In the genomic region with DNA sequence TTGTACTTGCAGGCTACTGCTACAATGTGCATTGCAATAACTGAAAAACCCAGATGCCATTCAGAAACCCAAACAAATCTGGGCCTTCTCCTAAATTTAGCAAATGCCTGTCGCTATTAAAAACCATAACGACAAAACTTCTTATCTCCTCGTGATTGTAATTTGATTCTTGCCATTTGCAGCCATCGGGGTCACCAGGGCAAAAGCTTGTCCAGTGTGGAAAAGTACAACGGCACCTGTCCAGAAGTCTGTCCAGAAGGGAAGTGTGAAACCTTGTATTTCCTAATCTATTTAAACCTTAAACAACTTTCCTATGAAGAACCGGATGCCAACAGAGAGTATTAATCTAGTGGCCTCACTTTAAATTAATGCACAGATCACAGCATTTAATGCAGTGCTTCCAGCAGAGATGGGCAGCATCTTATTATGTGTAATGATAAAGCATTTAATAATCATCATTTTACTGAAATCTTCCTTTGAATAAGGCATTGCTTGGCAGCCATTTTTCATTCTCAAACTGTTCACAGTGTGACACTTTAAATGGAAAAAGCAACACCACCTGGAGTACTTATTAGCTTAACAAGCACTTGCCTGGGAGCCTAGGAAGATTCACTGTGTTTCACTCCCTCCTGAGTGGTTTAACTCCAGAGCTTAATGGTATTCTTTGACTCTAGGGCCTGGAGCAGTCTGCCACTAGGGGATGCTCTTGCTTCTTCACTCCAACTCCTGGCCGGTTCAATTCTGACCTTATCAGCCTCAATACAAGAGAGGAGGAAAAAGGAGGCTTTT, we compare ENCODE assay signal across 8 cellular contexts. TPM values are rescaled to one million over a fixed set of nuclear protein-coding genes. Genes with fewer than 3 reads are reported as not detected.
A peak's percentile ranks its signal among the peaks of the same experiment; 100 is the strongest.
DNase-seq lines count a peak whose midpoint lies in the region; ATAC-seq and TF ChIP-seq lines count a peak whose summit lies in the region.

No MANE protein-coding gene starts in this region.

- H3K4me3 ChIP-seq in ACC112 (ENCODE audit: low read depth, low read length) = no peak overlapping the region
- H3K4me3 ChIP-seq in GM12865 (ENCODE audit: low read depth, low read length) = no peak overlapping the region
- H3K4me3 ChIP-seq in SJCRH30 = no peak overlapping the region

- H3K79me2 ChIP-seq in ACC112 (ENCODE audit: control insufficient read depth, insufficient read depth, low read length, unreplicated experiment) = no peaks in the 10 kb centered on the region

- ATAC-seq in memory B cell (ENCODE audit: low read depth) = peak; percentile 49

- peak overlapping the region; percentile 44 for H2AFZ ChIP-seq in ACC112 (ENCODE audit: low read length, unreplicated experiment)

- CTCF ChIA-PET in HEK293T (lab: Yijun Ruan, JAX) = interaction anchor here (0.5 to 2.2 kb wide), 9 partner anchors 9 to 939 kb away, joined by 3 to 6 read pairs (median 3); no protein-coding TSS in a partner anchor

- peaks cover 3% of the 10 kb centered on the region for H3K4me1 Mint-ChIP-seq in memory B cell
- H3K4me1 Mint-ChIP-seq in type B pancreatic cell (ENCODE audit: unreplicated experiment) = peaks cover 15% of the 10 kb centered on the region

- peak overlapping the region; percentile 18; the same call in 1 of the 2 replicates for H3K27ac ChIP-seq in ACC112 (ENCODE audit: low read depth, low read length)
- H3K27ac ChIP-seq in SJCRH30 = no peak overlapping the region

- no peaks in the 10 kb centered on the region for H3K36me3 ChIP-seq in ACC112 (ENCODE audit: insufficient read depth, low read length)
- no peaks in the 10 kb centered on the region for H3K36me3 ChIP-seq in SJCRH30

- H3K27ac Mint-ChIP-seq in memory B cell (no peak overlapping the region), type B pancreatic cell (no peak overlapping the region)

- POLR2A ChIA-PET in HEK293T (lab: Yijun Ruan, JAX) = no interaction called here

- H3K9me3 Mint-ChIP-seq in memory B cell = no peaks in the 10 kb centered on the region
- H3K9me3 Mint-ChIP-seq in type B pancreatic cell = no peaks in the 10 kb centered on the region

- H3K27me3 Mint-ChIP-seq in memory B cell (no peaks in the 10 kb centered on the region), type B pancreatic cell (no peaks in the 10 kb centered on the region)

- no peaks in the 10 kb centered on the region; the same call in 1 of the 2 replicates for H3K9me3 ChIP-seq in SJCRH30 (replicated peaks)

- TF ChIP-seq CTCF in GM12865 (IDR thresholded peaks at IDR 0.05; ENCODE audit: insufficient read depth, low read depth, low read length, missing control alignments) (peak; percentile 97), type B pancreatic cell (conservative IDR thresholded peaks at IDR 0.05) (peak; percentile 89)

- H3K4me3 Mint-ChIP-seq in memory B cell (no peak overlapping the region), type B pancreatic cell (no peak overlapping the region)

- peak; percentile 68 for DNase-seq in GM12865 (ENCODE audit: low read depth)
- peak; percentile 63 for DNase-seq in HEK293T (ENCODE audit: extremely low spot score)
- DNase-seq in M059J (ENCODE audit: low read depth) = peak; percentile 83
- peak; percentile 76 to 93 for DNase-seq in SJCRH30
- DNase-seq in ecto neural progenitor cell (ENCODE audit: low spot score) = peak; percentile 75
- no peak for DNase-seq in memory B cell (ENCODE audit: low spot score in 2 of 2)
- DNase-seq in type B pancreatic cell (ENCODE audit: extremely low spot score, unreplicated experiment) = no peak

- peaks cover 6% of the 10 kb centered on the region for H3K4me1 ChIP-seq in ACC112 (ENCODE audit: control insufficient read depth, insufficient read depth, low read length, unreplicated experiment)
- H3K4me1 ChIP-seq in SJCRH30 = peaks cover 36% of the 10 kb centered on the region

- H3K27me3 ChIP-seq in ACC112 (ENCODE audit: insufficient read depth, low read length) (no peaks in the 10 kb centered on the region), SJCRH30 (no peaks in the 10 kb centered on the region)

- H3K36me3 Mint-ChIP-seq in memory B cell (no peaks in the 10 kb centered on the region), type B pancreatic cell (no peaks in the 10 kb centered on the region)

TF ChIP-seq in HEK293T, 16 proteins besides CTCF, POLR2A, EP300 and RAD21:
- TF ChIP-seq SUZ12 (IDR thresholded peaks at IDR 0.05) (no peak), ZNF384 (IDR thresholded peaks at IDR 0.05) (no peak), ELF4 (IDR thresholded peaks at IDR 0.05) (no peak), FOXA1 (IDR thresholded peaks at IDR 0.05) (no peak), NFRKB (IDR thresholded peaks at IDR 0.05) (no peak), CTBP1 (IDR thresholded peaks at IDR 0.05; ENCODE audit: borderline replicate concordance) (no peak), BHLHE40 (IDR thresholded peaks at IDR 0.05; ENCODE audit: borderline replicate concordance) (no peak), FOXK2 (IDR thresholded peaks at IDR 0.05) (no peak), FOXM1 (IDR thresholded peaks at IDR 0.05; ENCODE audit: borderline replicate concordance) (no peak), ARNT (IDR thresholded peaks at IDR 0.05) (no peak), LEF1 (IDR thresholded peaks at IDR 0.05; ENCODE audit: borderline replicate concordance) (no peak), L3MBTL2 (conservative IDR thresholded peaks at IDR 0.05) (no peak), TARDBP (IDR thresholded peaks at IDR 0.05) (no peak), SP1 (IDR thresholded peaks at IDR 0.05) (no peak), HDGF (IDR thresholded peaks at IDR 0.05; ENCODE audit: borderline replicate concordance) (no peak)
- TF ChIP-seq, protein P1, sequence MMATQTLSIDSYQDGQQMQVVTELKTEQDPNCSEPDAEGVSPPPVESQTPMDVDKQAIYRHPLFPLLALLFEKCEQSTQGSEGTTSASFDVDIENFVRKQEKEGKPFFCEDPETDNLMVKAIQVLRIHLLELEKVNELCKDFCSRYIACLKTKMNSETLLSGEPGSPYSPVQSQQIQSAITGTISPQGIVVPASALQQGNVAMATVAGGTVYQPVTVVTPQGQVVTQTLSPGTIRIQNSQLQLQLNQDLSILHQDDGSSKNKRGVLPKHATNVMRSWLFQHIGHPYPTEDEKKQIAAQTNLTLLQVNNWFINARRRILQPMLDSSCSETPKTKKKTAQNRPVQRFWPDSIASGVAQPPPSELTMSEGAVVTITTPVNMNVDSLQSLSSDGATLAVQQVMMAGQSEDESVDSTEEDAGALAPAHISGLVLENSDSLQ (IDR thresholded peaks at IDR 0.05) = no peak

RNA-seq across cellular contexts. Expression of gene C7, which starts 4.9 kb away (rescaled TPM):
- 0.84 and 7.4 TPM in 2 replicates for total RNA-seq in M059J (2014; rRNA removed; shearing (Covaris generic))
- 12.2 and 17.2 TPM in 2 replicates for total RNA-seq in SJCRH30 (2014; rRNA removed; shearing (Covaris generic))
- total RNA-seq in type B pancreatic cell (ENCODE audit: low replicate concordance) = 2.0 and 18.9 TPM in 2 replicates

Comparison
In these comparisons a context has a peak if more than half of its experiments do, and no peak if none do; other contexts are left out.
1. DNase-seq: peak in GM12865 (single experiment), HEK293T (single experiment), M059J (single experiment), SJCRH30 (2 of 2) and ecto neural progenitor cell (single experiment); none in memory B cell (0 of 2) and type B pancreatic cell (single experiment).